ENCODE assay signal across 1 cellular context in the genomic region with DNA sequence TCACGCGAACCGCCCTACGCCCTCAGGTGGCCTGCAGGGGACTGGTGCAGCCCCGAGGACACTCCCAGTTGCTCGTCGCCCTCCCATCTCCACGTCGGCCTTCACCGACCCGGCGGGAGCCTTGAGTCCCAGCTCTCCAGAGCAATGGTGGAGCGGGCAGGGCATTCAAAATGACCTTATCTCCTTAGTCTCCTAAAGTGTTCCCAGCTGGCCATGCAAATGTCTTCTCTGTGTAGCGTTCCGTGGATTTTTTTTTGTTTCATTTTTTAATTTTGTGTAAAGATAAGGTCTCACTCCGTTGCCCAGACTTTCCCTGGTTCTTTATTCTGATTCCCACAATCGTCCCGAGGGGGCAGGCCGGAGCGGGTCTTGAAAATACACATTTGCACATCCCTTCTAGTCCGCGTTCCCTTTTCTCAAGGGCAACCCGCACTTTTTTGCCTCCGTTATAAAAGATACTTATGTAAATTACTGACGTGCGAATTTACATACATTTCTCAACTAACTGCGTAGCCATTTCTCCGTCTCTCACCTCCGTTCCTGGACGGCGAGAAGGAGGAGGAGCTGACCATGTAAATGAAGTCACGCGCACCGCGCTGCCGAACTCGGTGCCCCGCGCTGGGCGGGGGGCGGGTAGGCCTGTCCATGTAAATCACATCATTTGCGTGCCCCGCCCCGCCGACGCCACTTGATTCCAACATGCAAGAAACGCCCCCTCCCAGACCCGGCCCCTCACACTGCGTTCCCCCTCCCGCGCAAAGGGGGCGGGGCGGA.
TF ChIP-seq lines count a peak whose summit lies in the region.

No MANE protein-coding gene starts in this region.

TF ChIP-seq in HepG2, 621 proteins besides CTCF, POLR2A, EP300 and RAD21 (continued from another document and continues in another):
- TF ChIP-seq, protein P1, sequence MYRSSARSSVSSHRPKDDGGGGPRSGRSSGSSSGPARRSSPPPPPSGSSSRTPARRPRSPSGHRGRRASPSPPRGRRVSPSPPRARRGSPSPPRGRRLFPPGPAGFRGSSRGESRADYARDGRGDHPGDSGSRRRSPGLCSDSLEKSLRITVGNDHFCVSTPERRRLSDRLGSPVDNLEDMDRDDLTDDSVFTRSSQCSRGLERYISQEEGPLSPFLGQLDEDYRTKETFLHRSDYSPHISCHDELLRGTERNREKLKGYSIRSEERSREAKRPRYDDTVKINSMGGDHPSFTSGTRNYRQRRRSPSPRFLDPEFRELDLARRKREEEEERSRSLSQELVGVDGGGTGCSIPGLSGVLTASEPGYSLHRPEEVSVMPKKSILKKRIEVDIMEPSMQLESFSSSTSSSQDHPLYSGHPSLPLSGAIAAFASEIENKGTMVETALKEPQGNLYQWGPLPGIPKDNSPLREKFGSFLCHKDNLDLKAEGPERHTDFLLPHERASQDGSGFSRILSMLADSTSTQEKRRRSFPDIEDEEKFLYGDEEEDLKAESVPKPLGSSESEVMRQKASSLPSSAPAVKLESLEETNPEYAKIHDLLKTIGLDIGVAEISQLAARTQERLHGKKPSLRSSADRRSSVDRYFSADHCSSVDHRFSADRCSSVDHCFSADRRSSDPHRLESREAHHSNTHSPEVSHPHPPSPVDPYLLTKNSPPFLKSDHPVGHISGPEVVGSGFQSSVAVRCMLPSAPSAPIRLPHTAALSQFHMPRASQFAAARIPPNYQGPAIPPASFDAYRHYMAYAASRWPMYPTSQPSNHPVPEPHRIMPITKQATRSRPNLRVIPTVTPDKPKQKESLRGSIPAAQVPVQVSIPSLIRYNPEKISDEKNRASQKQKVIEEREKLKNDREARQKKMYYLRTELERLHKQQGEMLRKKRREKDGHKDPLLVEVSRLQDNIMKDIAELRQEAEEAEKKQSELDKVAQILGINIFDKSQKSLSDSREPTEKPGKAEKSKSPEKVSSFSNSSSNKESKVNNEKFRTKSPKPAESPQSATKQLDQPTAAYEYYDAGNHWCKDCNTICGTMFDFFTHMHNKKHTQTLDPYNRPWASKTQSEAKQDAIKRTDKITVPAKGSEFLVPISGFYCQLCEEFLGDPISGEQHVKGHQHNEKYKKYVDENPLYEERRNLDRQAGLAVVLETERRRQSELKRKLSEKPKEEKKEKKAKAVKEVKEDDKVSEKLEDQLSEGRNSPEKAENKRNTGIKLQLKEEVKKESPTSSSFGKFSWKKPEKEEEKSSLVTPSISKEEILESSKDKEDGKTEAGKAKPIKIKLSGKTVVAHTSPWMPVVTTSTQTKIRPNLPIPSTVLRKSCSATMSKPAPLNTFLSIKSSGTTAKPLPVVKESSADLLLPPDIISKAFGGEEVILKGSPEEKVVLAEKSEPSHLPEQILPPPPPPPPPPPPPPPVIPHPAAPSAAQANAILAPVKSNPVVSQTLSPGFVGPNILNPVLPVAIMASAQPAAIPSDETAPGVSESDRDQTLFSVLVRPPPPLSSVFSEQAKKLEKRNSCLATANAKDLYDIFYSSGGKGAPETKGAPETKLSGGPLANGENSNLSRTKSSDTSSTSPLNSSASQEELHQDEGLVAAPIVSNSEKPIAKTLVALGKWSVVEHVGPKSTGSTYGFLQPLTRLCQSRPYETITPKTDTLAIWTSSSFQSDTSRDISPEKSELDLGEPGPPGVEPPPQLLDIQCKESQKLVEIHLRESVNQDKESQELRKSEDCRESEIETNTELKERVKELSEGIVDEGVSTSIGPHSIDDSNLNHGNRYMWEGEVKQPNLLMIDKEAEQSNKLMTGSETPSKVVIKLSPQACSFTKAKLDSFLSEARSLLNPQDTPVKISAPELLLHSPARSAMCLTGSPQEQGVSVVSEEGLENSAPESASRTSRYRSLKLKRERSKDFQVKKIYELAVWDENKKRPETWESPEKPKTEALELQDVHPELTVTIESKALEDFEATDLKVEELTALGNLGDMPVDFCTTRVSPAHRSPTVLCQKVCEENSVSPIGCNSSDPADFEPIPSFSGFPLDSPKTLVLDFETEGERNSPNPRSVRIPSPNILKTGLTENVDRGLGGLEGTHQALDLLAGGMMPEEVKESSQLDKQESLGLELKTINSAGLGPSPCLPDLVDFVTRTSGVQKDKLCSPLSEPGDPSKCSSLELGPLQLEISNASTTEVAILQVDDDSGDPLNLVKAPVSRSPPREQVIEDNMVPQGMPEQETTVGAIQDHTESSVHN (CRISPR knock-in tag; IDR thresholded peaks at IDR 0.05), result no peak
- TF ChIP-seq SIN3B (IDR thresholded peaks at IDR 0.05; ENCODE audit: low read length), result no peak
- TF ChIP-seq ZMYM2 (CRISPR knock-in tag; IDR thresholded peaks at IDR 0.05), result peak; percentile 20; the same call in 1 of the 2 replicates
- TF ChIP-seq AKAP8 (CRISPR knock-in tag; IDR thresholded peaks at IDR 0.05), result no peak; the same call in 1 of the 2 replicates
- TF ChIP-seq, protein P2, sequence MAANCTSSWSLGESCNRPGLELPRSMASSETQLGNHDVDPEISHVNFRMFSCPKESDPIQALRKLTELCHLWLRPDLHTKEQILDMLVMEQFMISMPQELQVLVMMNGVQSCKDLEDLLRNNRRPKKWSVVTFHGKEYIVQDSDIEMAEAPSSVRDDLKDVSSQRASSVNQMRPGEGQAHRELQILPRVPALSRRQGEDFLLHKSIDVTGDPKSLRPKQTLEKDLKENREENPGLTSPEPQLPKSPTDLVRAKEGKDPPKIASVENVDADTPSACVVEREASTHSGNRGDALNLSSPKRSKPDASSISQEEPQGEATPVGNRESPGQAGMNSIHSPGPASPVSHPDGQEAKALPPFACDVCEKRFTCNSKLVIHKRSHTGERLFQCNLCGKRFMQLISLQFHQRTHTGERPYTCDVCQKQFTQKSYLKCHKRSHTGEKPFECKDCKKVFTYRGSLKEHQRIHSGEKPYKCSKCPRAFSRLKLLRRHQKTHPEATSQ (CRISPR knock-in tag; IDR thresholded peaks at IDR 0.05; ENCODE audit: borderline replicate concordance), result 0 out of 2 replicates have a peak, but pooled peaks have one; percentile 41
- TF ChIP-seq REXO4 (CRISPR knock-in tag; IDR thresholded peaks at IDR 0.05; ENCODE audit: borderline replicate concordance), result no peak
- peak; percentile 92 for TF ChIP-seq ZNF777 (CRISPR knock-in tag; IDR thresholded peaks at IDR 0.05)
- 0 out of 2 replicates have a peak, but pooled peaks have one; percentile 35 for TF ChIP-seq ZNF160 (CRISPR knock-in tag; IDR thresholded peaks at IDR 0.05)
- no peak for TF ChIP-seq ZMAT3 (CRISPR knock-in tag; conservative IDR thresholded peaks at IDR 0.05)
- TF ChIP-seq PAF1 (CRISPR knock-in tag; IDR thresholded peaks at IDR 0.05), result no peak
- no peak for TF ChIP-seq RBM22 (optimal IDR thresholded peaks at IDR 0.05; ENCODE audit: low read length)
- TF ChIP-seq ZNF317 (CRISPR knock-in tag; IDR thresholded peaks at IDR 0.05), result peak; percentile 80; the same call in 1 of the 2 replicates
- TF ChIP-seq, protein P3, sequence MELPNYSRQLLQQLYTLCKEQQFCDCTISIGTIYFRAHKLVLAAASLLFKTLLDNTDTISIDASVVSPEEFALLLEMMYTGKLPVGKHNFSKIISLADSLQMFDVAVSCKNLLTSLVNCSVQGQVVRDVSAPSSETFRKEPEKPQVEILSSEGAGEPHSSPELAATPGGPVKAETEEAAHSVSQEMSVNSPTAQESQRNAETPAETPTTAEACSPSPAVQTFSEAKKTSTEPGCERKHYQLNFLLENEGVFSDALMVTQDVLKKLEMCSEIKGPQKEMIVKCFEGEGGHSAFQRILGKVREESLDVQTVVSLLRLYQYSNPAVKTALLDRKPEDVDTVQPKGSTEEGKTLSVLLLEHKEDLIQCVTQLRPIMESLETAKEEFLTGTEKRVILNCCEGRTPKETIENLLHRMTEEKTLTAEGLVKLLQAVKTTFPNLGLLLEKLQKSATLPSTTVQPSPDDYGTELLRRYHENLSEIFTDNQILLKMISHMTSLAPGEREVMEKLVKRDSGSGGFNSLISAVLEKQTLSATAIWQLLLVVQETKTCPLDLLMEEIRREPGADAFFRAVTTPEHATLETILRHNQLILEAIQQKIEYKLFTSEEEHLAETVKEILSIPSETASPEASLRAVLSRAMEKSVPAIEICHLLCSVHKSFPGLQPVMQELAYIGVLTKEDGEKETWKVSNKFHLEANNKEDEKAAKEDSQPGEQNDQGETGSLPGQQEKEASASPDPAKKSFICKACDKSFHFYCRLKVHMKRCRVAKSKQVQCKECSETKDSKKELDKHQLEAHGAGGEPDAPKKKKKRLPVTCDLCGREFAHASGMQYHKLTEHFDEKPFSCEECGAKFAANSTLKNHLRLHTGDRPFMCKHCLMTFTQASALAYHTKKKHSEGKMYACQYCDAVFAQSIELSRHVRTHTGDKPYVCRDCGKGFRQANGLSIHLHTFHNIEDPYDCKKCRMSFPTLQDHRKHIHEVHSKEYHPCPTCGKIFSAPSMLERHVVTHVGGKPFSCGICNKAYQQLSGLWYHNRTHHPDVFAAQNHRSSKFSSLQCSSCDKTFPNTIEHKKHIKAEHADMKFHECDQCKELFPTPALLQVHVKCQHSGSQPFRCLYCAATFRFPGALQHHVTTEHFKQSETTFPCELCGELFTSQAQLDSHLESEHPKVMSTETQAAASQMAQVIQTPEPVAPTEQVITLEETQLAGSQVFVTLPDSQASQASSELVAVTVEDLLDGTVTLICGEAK (IDR thresholded peaks at IDR 0.05), result no peak
- TF ChIP-seq, protein P3 (CRISPR knock-in tag; IDR thresholded peaks at IDR 0.05), result no peak
- peak; percentile 55 for TF ChIP-seq XRCC5 (optimal IDR thresholded peaks at IDR 0.05; ENCODE audit: low read length)
- TF ChIP-seq YY1 (IDR thresholded peaks at IDR 0.05; ENCODE audit: insufficient read depth, insufficient replicate concordance, low read depth, low read length), result no peak
- no peak for TF ChIP-seq MATR3 (CRISPR knock-in tag; IDR thresholded peaks at IDR 0.05)
- TF ChIP-seq, protein P4, sequence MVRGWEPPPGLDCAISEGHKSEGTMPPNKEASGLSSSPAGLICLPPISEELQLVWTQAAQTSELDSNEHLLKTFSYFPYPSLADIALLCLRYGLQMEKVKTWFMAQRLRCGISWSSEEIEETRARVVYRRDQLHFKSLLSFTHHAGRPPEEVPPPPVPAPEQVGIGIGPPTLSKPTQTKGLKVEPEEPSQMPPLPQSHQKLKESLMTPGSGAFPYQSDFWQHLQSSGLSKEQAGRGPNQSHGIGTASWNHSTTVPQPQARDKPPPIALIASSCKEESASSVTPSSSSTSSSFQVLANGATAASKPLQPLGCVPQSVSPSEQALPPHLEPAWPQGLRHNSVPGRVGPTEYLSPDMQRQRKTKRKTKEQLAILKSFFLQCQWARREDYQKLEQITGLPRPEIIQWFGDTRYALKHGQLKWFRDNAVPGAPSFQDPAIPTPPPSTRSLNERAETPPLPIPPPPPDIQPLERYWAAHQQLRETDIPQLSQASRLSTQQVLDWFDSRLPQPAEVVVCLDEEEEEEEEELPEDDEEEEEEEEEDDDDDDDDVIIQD (CRISPR knock-in tag; IDR thresholded peaks at IDR 0.05; ENCODE audit: low read depth), result peak; percentile 29; the same call in 1 of the 2 replicates
- peak; percentile 23; the same call in 1 of the 2 replicates for TF ChIP-seq FOXC1 (CRISPR knock-in tag; IDR thresholded peaks at IDR 0.05; ENCODE audit: borderline replicate concordance)
- no peak; the same call in 1 of the 2 replicates for TF ChIP-seq FOXK2 (IDR thresholded peaks at IDR 0.05)
- no peak for TF ChIP-seq ZNF17 (CRISPR knock-in tag; IDR thresholded peaks at IDR 0.05)
- TF ChIP-seq ELF1 (CRISPR knock-in tag; IDR thresholded peaks at IDR 0.05), result no peak; the same call in 1 of the 2 replicates
- no peak for TF ChIP-seq TGIF2 (CRISPR knock-in tag; IDR thresholded peaks at IDR 0.05)
- TF ChIP-seq NFRKB (IDR thresholded peaks at IDR 0.05), result no peak
- TF ChIP-seq, protein P5, sequence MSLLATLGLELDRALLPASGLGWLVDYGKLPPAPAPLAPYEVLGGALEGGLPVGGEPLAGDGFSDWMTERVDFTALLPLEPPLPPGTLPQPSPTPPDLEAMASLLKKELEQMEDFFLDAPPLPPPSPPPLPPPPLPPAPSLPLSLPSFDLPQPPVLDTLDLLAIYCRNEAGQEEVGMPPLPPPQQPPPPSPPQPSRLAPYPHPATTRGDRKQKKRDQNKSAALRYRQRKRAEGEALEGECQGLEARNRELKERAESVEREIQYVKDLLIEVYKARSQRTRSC (CRISPR knock-in tag; IDR thresholded peaks at IDR 0.05; ENCODE audit: low read depth), result 0 out of 2 replicates have a peak, but pooled peaks have one; percentile 60
- TF ChIP-seq RORA (CRISPR knock-in tag; IDR thresholded peaks at IDR 0.05), result no peak
- TF ChIP-seq ZNF816 (CRISPR knock-in tag; IDR thresholded peaks at IDR 0.05; ENCODE audit: borderline replicate concordance), result no peak
- no peak for TF ChIP-seq ZNF569 (CRISPR knock-in tag; IDR thresholded peaks at IDR 0.05; ENCODE audit: borderline replicate concordance)
- no peak for TF ChIP-seq ZNF34 (CRISPR knock-in tag; IDR thresholded peaks at IDR 0.05; ENCODE audit: borderline replicate concordance)
